ENCODE assay signal across 8 cellular contexts in the genomic region with DNA sequence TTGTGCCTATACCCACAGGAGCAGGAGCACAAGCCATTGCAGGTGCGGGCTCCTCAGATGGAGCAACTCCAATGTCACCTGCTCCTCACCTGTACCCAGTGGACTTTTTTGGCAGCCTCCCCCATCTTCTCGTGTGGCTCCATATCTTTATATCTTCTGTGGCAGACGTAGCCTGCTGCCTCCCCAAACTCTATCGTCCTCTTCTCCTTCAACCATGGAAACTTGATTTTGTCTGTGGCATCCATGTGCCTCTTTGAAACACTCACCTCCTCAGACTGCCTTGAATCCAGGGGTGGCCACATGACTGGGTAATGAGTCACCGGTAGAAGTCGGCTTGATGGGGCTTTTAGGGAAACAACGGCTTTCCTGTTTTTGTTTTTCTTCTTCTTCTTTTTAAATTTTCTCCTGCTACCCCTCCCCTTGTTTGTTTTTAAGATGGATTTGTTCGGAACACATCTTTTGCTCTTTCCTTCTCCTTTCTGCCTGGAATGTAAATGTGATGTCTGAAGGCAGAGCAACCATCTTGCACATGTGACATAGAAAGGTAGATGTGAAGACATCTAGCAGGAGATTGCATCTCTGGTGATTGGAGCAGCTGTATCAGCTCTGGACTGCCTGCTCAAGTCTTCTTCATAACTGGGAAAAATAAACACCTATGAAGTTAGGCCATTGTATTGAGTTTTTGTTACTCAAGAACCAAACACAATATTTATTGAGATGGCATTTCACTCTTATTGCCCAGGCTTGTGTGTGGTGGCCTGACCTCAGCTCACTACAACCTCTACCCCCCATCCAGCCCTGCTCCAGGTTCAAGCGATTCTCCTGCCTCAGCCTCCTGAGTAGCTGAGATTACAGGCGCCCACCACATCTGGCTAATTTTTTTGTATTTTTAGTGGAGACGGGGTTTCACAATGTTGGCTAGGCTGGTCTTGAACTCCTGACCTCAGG.
A peak's percentile ranks its signal among the peaks of the same experiment; 100 is the strongest.
DNase-seq lines count a peak whose midpoint lies in the region; ATAC-seq and TF ChIP-seq lines count a peak whose summit lies in the region.

No MANE protein-coding gene starts in this region.

- H3K27me3 Mint-ChIP-seq in activated naive CD8-positive, alpha-beta T cell treated with anti-CD3 and anti-CD28 coated beads for 36 hours, result no peaks in the 10 kb centered on the region

- H3K9me3 Mint-ChIP-seq in activated naive CD8-positive, alpha-beta T cell treated with anti-CD3 and anti-CD28 coated beads for 36 hours, result peaks cover 39% of the 10 kb centered on the region

- peak overlapping the region; percentile 70 for H3K4me3 Mint-ChIP-seq in activated naive CD8-positive, alpha-beta T cell treated with anti-CD3 and anti-CD28 coated beads for 36 hours

- DNase-seq in CD1c-positive myeloid dendritic cell (ENCODE audit: extremely low spot score), result peak; percentile 78
- peak; percentile 56 for DNase-seq in OCI-M1 (lab: John Stamatoyannopoulos, UW)
- DNase-seq in activated naive CD8-positive, alpha-beta T cell treated with anti-CD3 and anti-CD28 coated beads for 36 hours, result peak; percentile 70
- DNase-seq in lung (ENCODE audit: low spot score), result no peak
- DNase-seq in ecto neural progenitor cell (ENCODE audit: low spot score), result no peak
- no peak for DNase-seq in left colon
- no peak for DNase-seq in NCI-H1105 (lab: John Stamatoyannopoulos, UW)
- DNase-seq in NCI-H69 (lab: John Stamatoyannopoulos, UW), result no peak

- intact Hi-C loops in left colon (cut with DNase I, micrococcal nuclease), result no loop called here

- ATAC-seq in lung (ENCODE audit: insufficient read depth, low FRiP score) (peak; percentile 55), left colon (no peak)

- H3K9me3 ChIP-seq in lung (ENCODE audit: control insufficient read depth in 2 of 2, insufficient read depth in 1 of 2, low read length in 1 of 2), result no peaks in the 10 kb centered on the region

- H3K4me1 Mint-ChIP-seq in activated naive CD8-positive, alpha-beta T cell treated with anti-CD3 and anti-CD28 coated beads for 36 hours, result peaks cover 83% of the 10 kb centered on the region

- no peaks in the 10 kb centered on the region for H3K36me3 ChIP-seq in lung (ENCODE audit: control insufficient read depth in 2 of 2, insufficient read depth in 2 of 2, low read length in 2 of 2)

- peak overlapping the region; percentile 98 for H3K27ac Mint-ChIP-seq in activated naive CD8-positive, alpha-beta T cell treated with anti-CD3 and anti-CD28 coated beads for 36 hours

- no peaks in the 10 kb centered on the region for H3K27me3 ChIP-seq in lung (ENCODE audit: control insufficient read depth, insufficient read depth)

- peaks cover 9 to 15% of the 10 kb centered on the region in 2 donors for H3K4me1 ChIP-seq in lung (ENCODE audit: control insufficient read depth in 2 of 2, insufficient read depth in 2 of 2, low read length in 2 of 2)

- peak overlapping the region in 1 of 2 donors; percentile 9 for H3K27ac ChIP-seq in lung (ENCODE audit: low read depth in 1 of 2, low read length in 1 of 2)

- H3K4me3 ChIP-seq in lung, result no peak overlapping the region

- 51 to 63% methylated on average over 11 of the region's 11 CpGs for WGBS in lung, 2 donors

- TF ChIP-seq CTCF in lung (IDR thresholded peaks at IDR 0.05; ENCODE audit: control extremely low read depth, extremely low read depth), result no peak

- H3K36me3 Mint-ChIP-seq in activated naive CD8-positive, alpha-beta T cell treated with anti-CD3 and anti-CD28 coated beads for 36 hours, result peaks cover 82% of the 10 kb centered on the region

Comparison
In these comparisons a context has a peak if more than half of its experiments do, and no peak if none do; other contexts are left out.
1. DNase-seq: peak in CD1c-positive myeloid dendritic cell (single experiment), OCI-M1 (single experiment) and activated naive CD8-positive, alpha-beta T cell treated with anti-CD3 and anti-CD28 coated beads for 36 hours (single experiment); none in lung (single experiment), ecto neural progenitor cell (single experiment), left colon (0 of 2), NCI-H1105 (single experiment) and NCI-H69 (single experiment).